In genomic region chr14:73358187-73358586, GRCh38 we compare ENCODE assay signal across 17 cellular contexts.
"Had no signal": no experiment of that assay in that cellular context is flagged by ENCODE, and none has a peak within 500 bp of the region (broad histone marks: within the 10 kb centered on the region; RNA-seq: fewer than 3 reads in every experiment).

No MANE protein-coding gene starts in this region.

- H3K36me3 ChIP-seq: adrenal gland, breast epithelium had no signal

- H3K27me3 ChIP-seq: adrenal gland, breast epithelium, spleen had no signal

- H3K36me3 Mint-ChIP-seq: natural killer cell treated with Interleukin-12 subunit alpha and Interleukin-12 subunit beta and Interleukin-15 and Interleukin-18, amount 100 ng/mL, for 72 hours had no signal

- DNase-seq: activated CD4-positive, alpha-beta T cell treated with anti-CD3 and anti-CD28 coated beads, Interleukin-2, amount 50 U/mL, for 4 hours; activated gamma-delta T cell; adrenal gland; effector memory CD4-positive, alpha-beta T cell; foreskin fibroblast; hippocampal formation; kidney; left ventricle myocardium superior; spleen; stimulated activated CD4-positive, alpha-beta T cell treated with anti-CD3 and anti-CD28 coated beads, Interleukin-4, amount 100 ng/mL, for 4 hours; stimulated activated naive B cell treated with anti-CD40 and anti-IgM and Interleukin-4, amounts not matched to agents 10 μg/mL and 1 μg/mL and 100 μg/mL, for 72 hours had no signal

- H2AFZ ChIP-seq: parathyroid adenoma had no signal

- H3K27ac Mint-ChIP-seq: activated naive CD4-positive, alpha-beta T cell treated with anti-CD3 and anti-CD28 coated beads, Interleukin-2, amount 50 U/mL, for 72 hours; dendritic cell treated with granulocyte-macrophage colony-stimulating factor and Interleukin-4, amounts not matched to agents 40 ng/mL and 50 ng/mL, for 4 days; natural killer cell treated with Interleukin-12 subunit alpha and Interleukin-12 subunit beta and Interleukin-15 and Interleukin-18, amount 100 ng/mL, for 72 hours; stimulated activated naive B cell treated with anti-CD40 and anti-IgM and Interleukin-4, amounts not matched to agents 10 μg/mL and 1 μg/mL and 100 μg/mL, for 72 hours had no signal

- ATAC-seq: activated naive CD4-positive, alpha-beta T cell treated with anti-CD3 and anti-CD28 coated beads, Interleukin-2, amount 50 U/mL, for 72 hours; left ventricle myocardium superior; natural killer cell treated with Interleukin-12 subunit alpha and Interleukin-12 subunit beta and Interleukin-15 and Interleukin-18, amount 100 ng/mL, for 72 hours; stimulated activated naive B cell treated with anti-CD40 and anti-IgM and Interleukin-4, amounts not matched to agents 10 μg/mL and 1 μg/mL and 100 μg/mL, for 72 hours had no signal

- H3K9me3 Mint-ChIP-seq: activated naive CD4-positive, alpha-beta T cell treated with anti-CD3 and anti-CD28 coated beads, Interleukin-2, amount 50 U/mL, for 72 hours; dendritic cell treated with granulocyte-macrophage colony-stimulating factor and Interleukin-4, amounts not matched to agents 40 ng/mL and 50 ng/mL, for 4 days; natural killer cell treated with Interleukin-12 subunit alpha and Interleukin-12 subunit beta and Interleukin-15 and Interleukin-18, amount 100 ng/mL, for 72 hours; stimulated activated naive B cell treated with anti-CD40 and anti-IgM and Interleukin-4, amounts not matched to agents 10 μg/mL and 1 μg/mL and 100 μg/mL, for 72 hours had no signal

- H3K9me3 ChIP-seq: adrenal gland, breast epithelium, spleen had no signal

- H3K27me3 Mint-ChIP-seq: dendritic cell treated with granulocyte-macrophage colony-stimulating factor and Interleukin-4, amounts not matched to agents 40 ng/mL and 50 ng/mL, for 4 days; natural killer cell treated with Interleukin-12 subunit alpha and Interleukin-12 subunit beta and Interleukin-15 and Interleukin-18, amount 100 ng/mL, for 72 hours; stimulated activated naive B cell treated with anti-CD40 and anti-IgM and Interleukin-4, amounts not matched to agents 10 μg/mL and 1 μg/mL and 100 μg/mL, for 72 hours had no signal

- H3K4me3 ChIP-seq: adrenal gland, breast epithelium, spleen had no signal

- H3K4me3 Mint-ChIP-seq: dendritic cell treated with granulocyte-macrophage colony-stimulating factor and Interleukin-4, amounts not matched to agents 40 ng/mL and 50 ng/mL, for 4 days; natural killer cell treated with Interleukin-12 subunit alpha and Interleukin-12 subunit beta and Interleukin-15 and Interleukin-18, amount 100 ng/mL, for 72 hours; stimulated activated naive B cell treated with anti-CD40 and anti-IgM and Interleukin-4, amounts not matched to agents 10 μg/mL and 1 μg/mL and 100 μg/mL, for 72 hours had no signal

- H3K9ac ChIP-seq: parathyroid adenoma had no signal

- H3K4me1 ChIP-seq: adrenal gland, breast epithelium, parathyroid adenoma, spleen had no signal

- H3K27ac ChIP-seq: adrenal gland, breast epithelium, parathyroid adenoma, spleen had no signal

- FAIRE-seq: astrocyte, kidney had no signal
